In the genomic region with DNA sequence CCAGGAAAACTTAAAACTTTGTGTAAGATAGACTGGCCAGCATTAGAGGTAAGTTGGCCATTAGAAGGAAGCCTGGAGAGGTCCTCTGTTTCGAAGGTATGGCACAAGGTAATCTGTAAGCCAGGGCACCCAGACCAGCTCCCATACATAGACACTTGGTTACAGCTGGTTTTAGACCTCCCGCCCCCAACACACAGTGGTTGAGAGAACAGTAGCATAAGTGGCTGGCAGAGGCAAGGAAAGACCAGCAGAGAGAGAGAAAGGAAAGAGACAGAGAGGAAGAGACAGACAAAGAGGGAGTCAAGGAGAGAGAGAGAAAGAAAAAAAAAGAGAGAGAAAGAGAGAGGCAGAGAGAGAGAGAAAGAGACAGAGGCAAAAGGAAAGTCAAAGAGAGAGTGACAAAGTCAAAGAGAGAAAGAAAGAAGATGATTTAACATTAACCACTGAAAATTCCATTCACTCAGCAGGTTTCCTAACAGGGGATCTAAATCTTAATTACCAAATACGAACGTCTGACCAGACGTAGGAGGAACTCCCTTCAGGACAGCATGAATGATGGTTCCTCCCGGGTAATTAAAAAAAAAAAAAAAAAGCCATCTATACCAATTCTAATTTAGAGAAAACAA, we compare ENCODE assay signal across 4 cellular contexts. TPM values are rescaled to one million over a fixed set of nuclear protein-coding genes. Genes with fewer than 3 reads are reported as not detected.
"Had no signal": no experiment of that assay in that cellular context is flagged by ENCODE, and none has a peak within 500 bp of the region (broad histone marks: within the 10 kb centered on the region; RNA-seq: fewer than 3 reads in every experiment).

No MANE protein-coding gene starts in this region.

RNA-seq across cellular contexts. Expression of a gene that starts 7.4 kb away (rescaled TPM):
- total RNA-seq: cardiac muscle cell, dermis blood vessel endothelial cell, lung microvascular endothelial cell, urinary bladder had no signal
